Comparison of ENCODE assay signal across 38 cellular contexts in the genomic region with DNA sequence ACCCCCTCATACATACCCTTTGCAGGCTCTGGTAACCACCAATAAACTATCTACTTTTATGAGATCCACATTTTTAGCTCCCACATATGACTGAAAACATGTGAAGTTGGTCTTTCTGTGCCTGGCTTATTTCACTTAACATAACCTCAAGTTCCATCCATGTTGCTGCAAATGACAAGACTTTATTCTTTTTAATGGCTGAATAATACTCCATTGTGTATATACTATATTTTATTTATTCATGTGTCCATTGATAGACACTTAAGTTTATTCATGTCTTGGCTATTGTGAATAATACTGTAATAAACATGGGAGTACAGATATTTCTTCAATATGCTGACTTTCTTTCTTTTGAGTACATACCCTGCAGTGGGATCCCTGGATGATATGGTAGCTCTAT. TPM values are rescaled to one million over a fixed set of nuclear protein-coding genes. Genes with fewer than 3 reads are reported as not detected.
"Had no signal": no experiment of that assay in that cellular context is flagged by ENCODE, and none has a peak within 500 bp of the region (broad histone marks: within the 10 kb centered on the region; RNA-seq: fewer than 3 reads in every experiment).

No MANE protein-coding gene starts in this region.

- H3K27me3 ChIP-seq: MG63 had no signal

- H3K27ac ChIP-seq: KMS-11 had no signal

- H3K9me3 ChIP-seq: MG63 had no signal

- DNase-seq: Karpas-422, Kasumi-1, KG1, MG63, MM.1S, MV-4-11, NCI-H1048, NCI-H1092, NCI-H1092 treated with DMSO at 0.1 percent for 48 hours, NCI-H1105, NCI-H1105 treated with DMSO at 0.1 percent for 48 hours, NCI-H1417, NCI-H1417 treated with DMSO at 0.1 percent for 48 hours, NCI-H1436, NCI-H1436 treated with DMSO at 0.1 percent for 48 hours, NCI-H146, NCI-H1694, NCI-H1694 treated with DMSO at 0.1 percent for 48 hours, NCI-H187, NCI-H187 treated with DMSO at 0.1 percent for 48 hours, NCI-H1930, NCI-H2029, NCI-H2029 treated with DMSO at 0.1 percent for 48 hours, NCI-H2081, NCI-H2081 treated with DMSO at 0.1 percent for 48 hours, NCI-H2107, NCI-H2171, NCI-H2171 treated with DMSO at 0.1 percent for 48 hours, NCI-H2227 treated with DMSO at 0.1 percent for 48 hours, NCI-H226, NCI-H345, NCI-H446, NCI-H446 treated with DMSO at 0.1 percent for 48 hours, NCI-H510A, NCI-H510A treated with DMSO at 0.1 percent for 48 hours had no signal

- H3K4me3 ChIP-seq: MG63 had no signal

- H3K36me3 ChIP-seq: MG63 had no signal

RNA-seq across cellular contexts. Expression of gene SCN7A, which starts 45.9 kb away (rescaled TPM):
- total RNA-seq: M059J, MCF 10A had no signal
